In genomic region chr9:93192721-93193372, GRCh38 we compare ENCODE assay signal across 16 cellular contexts. TPM values are rescaled to one million over a fixed set of nuclear protein-coding genes. Genes with fewer than 3 reads are reported as not detected.
"Had no signal": no experiment of that assay in that cellular context is flagged by ENCODE, and none has a peak within 500 bp of the region (broad histone marks: within the 10 kb centered on the region; RNA-seq: fewer than 3 reads in every experiment).

No MANE protein-coding gene starts in this region.

- H3K4me1 ChIP-seq: left lung, parathyroid adenoma had no signal

- H3K4me3 ChIP-seq: esophagus squamous epithelium, left lung, smooth muscle cell, suprapubic skin had no signal

- DNase-seq: activated B cell treated with CpG ODN at 0.5 μM for 24 hours; activated CD4-positive, alpha-beta T cell treated with anti-CD3 and anti-CD28 coated beads, Interleukin-2, amount 10 ng/mL, durations not matched to agents 24 days and 14 days; activated naive CD4-positive, alpha-beta T cell treated with anti-CD3 and anti-CD28 coated beads, Interleukin-2, amount 50 U/mL, for 16 hours; brain microvascular endothelial cell; esophagus squamous epithelium; foreskin fibroblast; mesendoderm; stimulated activated naive B cell treated with anti-CD40 and anti-IgM and Interleukin-4, amounts not matched to agents 10 μg/mL and 1 μg/mL and 100 μg/mL, for 72 hours had no signal

- ATAC-seq: stimulated activated naive B cell treated with anti-CD40 and anti-IgM and Interleukin-4, amounts not matched to agents 10 μg/mL and 1 μg/mL and 100 μg/mL, for 72 hours had no signal

- H3K36me3 Mint-ChIP-seq: stimulated activated naive B cell treated with anti-CD40 and anti-IgM and Interleukin-4, amounts not matched to agents 10 μg/mL and 1 μg/mL and 100 μg/mL, for 72 hours had no signal

- H3K27ac Mint-ChIP-seq: activated B cell treated with CpG ODN at 0.5 μM for 24 hours; activated CD4-positive, alpha-beta T cell treated with anti-CD3 and anti-CD28 coated beads, Interleukin-2, amount 10 ng/mL, durations not matched to agents 24 days and 14 days; activated T-helper 2 cell treated with anti-CD3 and anti-CD28 coated beads, Interferon-gamma antibody, Interleukin-2, Interleukin-4, amounts not matched to agents 10 μg/mL and 5 μg/mL and 100 μg/mL, durations not matched to agents 14 hours and 24 hours and 36 hours; stimulated activated naive B cell treated with anti-CD40 and anti-IgM and Interleukin-4, amounts not matched to agents 10 μg/mL and 1 μg/mL and 100 μg/mL, for 72 hours; T-helper 1 cell treated with Interleukin-12 subunit alpha and Interleukin-12 subunit beta and Interleukin-4 antibody, amounts not matched to agents 30 μg/mL and 1 μg/mL, for 36 hours had no signal

- H3K27ac ChIP-seq: brain microvascular endothelial cell, esophagus squamous epithelium, left lung, parathyroid adenoma, suprapubic skin had no signal

- H3K27me3 ChIP-seq: esophagus squamous epithelium, suprapubic skin had no signal

- H3K4me3 Mint-ChIP-seq: activated B cell treated with CpG ODN at 0.5 μM for 24 hours; activated CD4-positive, alpha-beta T cell treated with anti-CD3 and anti-CD28 coated beads, Interleukin-2, amount 10 ng/mL, durations not matched to agents 24 days and 14 days; neural crest cell; stimulated activated naive B cell treated with anti-CD40 and anti-IgM and Interleukin-4, amounts not matched to agents 10 μg/mL and 1 μg/mL and 100 μg/mL, for 72 hours; T-helper 1 cell treated with Interleukin-12 subunit alpha and Interleukin-12 subunit beta and Interleukin-4 antibody, amounts not matched to agents 30 μg/mL and 1 μg/mL, for 36 hours had no signal

- H3K79me2 ChIP-seq: parathyroid adenoma had no signal

- H3K36me3 ChIP-seq: brain microvascular endothelial cell, esophagus squamous epithelium, left lung, suprapubic skin had no signal

- H3K4me1 Mint-ChIP-seq: activated B cell treated with CpG ODN at 0.5 μM for 24 hours; stimulated activated naive B cell treated with anti-CD40 and anti-IgM and Interleukin-4, amounts not matched to agents 10 μg/mL and 1 μg/mL and 100 μg/mL, for 72 hours had no signal

- H3K4me2 ChIP-seq: smooth muscle cell had no signal

- H2AFZ ChIP-seq: parathyroid adenoma had no signal

- H3K9me3 Mint-ChIP-seq: activated B cell treated with CpG ODN at 0.5 μM for 24 hours; activated CD4-positive, alpha-beta T cell treated with anti-CD3 and anti-CD28 coated beads, Interleukin-2, amount 10 ng/mL, durations not matched to agents 24 days and 14 days; activated T-helper 2 cell treated with anti-CD3 and anti-CD28 coated beads, Interferon-gamma antibody, Interleukin-2, Interleukin-4, amounts not matched to agents 10 μg/mL and 5 μg/mL and 100 μg/mL, durations not matched to agents 14 hours and 24 hours and 36 hours; neural crest cell; T-helper 1 cell treated with Interleukin-12 subunit alpha and Interleukin-12 subunit beta and Interleukin-4 antibody, amounts not matched to agents 30 μg/mL and 1 μg/mL, for 36 hours had no signal

- H3K9me3 ChIP-seq: esophagus squamous epithelium, left lung, suprapubic skin had no signal

RNA-seq across cellular contexts. Expression of gene WNK2, which starts 8.9 kb away (rescaled TPM):
- total RNA-seq: myocyte had no signal
